Comparison of ENCODE assay signal across 1 cellular context in genomic region chr3:37097776-37098175, GRCh38.
TF ChIP-seq lines count a peak whose summit lies in the region.

No MANE protein-coding gene starts in this region.

TF ChIP-seq in HepG2, 621 proteins besides CTCF, POLR2A, EP300 and RAD21 (continued from another document):
- TF ChIP-seq ATF4 (CRISPR knock-in tag; IDR thresholded peaks at IDR 0.05) = no peak
